ENCODE assay signal across 9 cellular contexts in genomic region chr16:73000020-73000906, GRCh38. TPM values are rescaled to one million over a fixed set of nuclear protein-coding genes. Genes with fewer than 3 reads are reported as not detected.
DNase-seq lines count a peak whose midpoint lies in the region; ATAC-seq and TF ChIP-seq lines count a peak whose summit lies in the region.
"Had no signal": no experiment of that assay in that cellular context is flagged by ENCODE, and none has a peak within 500 bp of the region (broad histone marks: within the 10 kb centered on the region; RNA-seq: fewer than 3 reads in every experiment).

No MANE protein-coding gene starts in this region.

- TF ChIP-seq CTCF in esophagus muscularis mucosa (IDR thresholded peaks at IDR 0.05) (no peak), mucosa of descending colon (IDR thresholded peaks at IDR 0.05) (no peak), upper lobe of right lung (IDR thresholded peaks at IDR 0.05) (no peak), WTC11 (IDR thresholded peaks at IDR 0.05) (no peak)

- no peaks in the 10 kb centered on the region for H3K36me3 ChIP-seq in esophagus muscularis mucosa
- no peaks in the 10 kb centered on the region for H3K36me3 ChIP-seq in mucosa of descending colon (ENCODE audit: low read depth)
- no peaks in the 10 kb centered on the region for H3K36me3 ChIP-seq in upper lobe of right lung

- peak overlapping the region in 1 of 4 donors; percentile 12 for H3K4me3 ChIP-seq in esophagus muscularis mucosa
- no peak overlapping the region for H3K4me3 ChIP-seq in mucosa of descending colon
- no peak overlapping the region for H3K4me3 ChIP-seq in upper lobe of right lung

- H3K27me3 ChIP-seq in esophagus muscularis mucosa (no peaks in the 10 kb centered on the region), upper lobe of right lung (no peaks in the 10 kb centered on the region)

- peak overlapping the region; percentile 44 to 58 (median 55) for H3K27ac ChIP-seq in esophagus muscularis mucosa (replicated peaks in 1 of 4)
- H3K27ac ChIP-seq in upper lobe of right lung, result peak overlapping the region; percentile 24

- H3K4me1 ChIP-seq in esophagus muscularis mucosa (peaks cover 18 to 58% (median 42%) of the 10 kb centered on the region in 4 donors), mucosa of descending colon (ENCODE audit: low read depth) (peaks cover 14% of the 10 kb centered on the region), upper lobe of right lung (peaks cover 42% of the 10 kb centered on the region)

- TF ChIP-seq EP300 in esophagus muscularis mucosa (IDR thresholded peaks at IDR 0.05), result no peak

- H3K36me3 Mint-ChIP-seq in WTC11, result peaks cover 16% of the 10 kb centered on the region

- CTCF ChIA-PET in WTC11 (lab: Charles Lee), result interaction anchor here (0.6 to 0.9 kb wide), 2 partner anchors 168 to 546 kb away, joined by 4 read pairs; no protein-coding TSS in a partner anchor

- WGBS in esophagus muscularis mucosa, result 66% methylated on average over 21 of the region's 22 CpGs

- H3K27ac Mint-ChIP-seq in WTC11, result no peak overlapping the region

- TF ChIP-seq POLR2A in esophagus muscularis mucosa (IDR thresholded peaks at IDR 0.05; ENCODE audit: low read depth), result no peak

- H3K4me1 Mint-ChIP-seq in WTC11, result peaks cover 4% of the 10 kb centered on the region

- ATAC-seq in mucosa of descending colon, result peak; percentile 52
- peak; percentile 25 for ATAC-seq in upper lobe of right lung
- no peak; the same call in 1 of the 2 replicates for ATAC-seq in WTC11
- ATAC-seq in GM21447 (IDR thresholded peaks at IDR 0.05; ENCODE audit: unreplicated experiment), result no peak

- H3K9me3 ChIP-seq in esophagus muscularis mucosa (peaks cover 0 to 10% (median 3%) of the 10 kb centered on the region in 4 donors), mucosa of descending colon (no peaks in the 10 kb centered on the region), upper lobe of right lung (no peaks in the 10 kb centered on the region)

- POLR2A ChIA-PET in WTC11 (lab: Charles Lee), result no interaction called here

- DNase-seq in NCI-H2196 (lab: John Stamatoyannopoulos, UW; ENCODE audit: unreplicated experiment) (peak; percentile 29), NCI-H2196 treated with DMSO at 0.1 percent for 48 hours (lab: John Stamatoyannopoulos, UW; ENCODE audit: unreplicated experiment) (no peak), esophagus muscularis mucosa (ENCODE audit: extremely low spot score) (no peak), mucosa of descending colon (no peak), upper lobe of right lung (peak; percentile 55), SKM-1 (lab: John Stamatoyannopoulos, UW; ENCODE audit: unreplicated experiment) (no peak), WTC11 (ENCODE audit: low spot score) (no peak)
- DNase-seq: OCI-M1 had no signal

- H3K27me3 Mint-ChIP-seq in WTC11 (ENCODE audit: low read depth), result peaks cover 5% of the 10 kb centered on the region

- no peak overlapping the region for H3K4me3 Mint-ChIP-seq in WTC11

- intact Hi-C loops in esophagus muscularis mucosa (cut with DNase I) (no loop called here), mucosa of descending colon (cut with DNase I, micrococcal nuclease) (no loop called here), upper lobe of right lung (cut with DNase I) (no loop called here)

- H3K9me3 Mint-ChIP-seq in WTC11, result peaks cover 22% of the 10 kb centered on the region

TF ChIP-seq in WTC11, 78 proteins besides CTCF, POLR2A, EP300 and RAD21:
- TF ChIP-seq GTF2I (CRISPR knock-in tag; conservative IDR thresholded peaks at IDR 0.05) (no peak), HMGA2 (CRISPR knock-in tag; IDR thresholded peaks at IDR 0.05) (no peak), FOXJ3 (CRISPR knock-in tag; IDR thresholded peaks at IDR 0.05; ENCODE audit: borderline replicate concordance) (no peak)

RNA-seq across cellular contexts. Expression of gene ZFHX3, which starts 47.7 kb away (rescaled TPM):
- total RNA-seq in esophagus muscularis mucosa, result 10 to 100 TPM; 25.7 to 53.0 (median 30.6) TPM
- total RNA-seq in mucosa of descending colon, result 10 to 100 TPM; 13.8 to 36.0 (median 15.5) TPM
- total RNA-seq in upper lobe of right lung, result 29.0 TPM
- 2.7 to 5.7 TPM (median 3.1 TPM) in 3 replicates for total RNA-seq in WTC11 (2021)

Comparison
In these comparisons a context has a peak if more than half of its experiments do, and no peak if none do; other contexts are left out.
1. DNase-seq: peak in NCI-H2196 (single experiment) and upper lobe of right lung (single experiment); none in NCI-H2196 treated with DMSO at 0.1 percent for 48 hours (single experiment), esophagus muscularis mucosa (single experiment), mucosa of descending colon (0 of 3), SKM-1 (single experiment) and WTC11 (single experiment).
2. ATAC-seq: peak in mucosa of descending colon (single experiment) and upper lobe of right lung (single experiment); none in WTC11 (single experiment) and GM21447 (single experiment).